10 cellular contexts compared by ENCODE assay signal in genomic region chr7:94170836-94171235, GRCh38.
DNase-seq lines count a peak whose midpoint lies in the region; ATAC-seq, FAIRE-seq and TF ChIP-seq lines count a peak whose summit lies in the region.
"Had no signal": no experiment of that assay in that cellular context is flagged by ENCODE, and none has a peak within 500 bp of the region (broad histone marks: within the 10 kb centered on the region; RNA-seq: fewer than 3 reads in every experiment).

No MANE protein-coding gene starts in this region.

- no peak overlapping the region for H3K4me3 ChIP-seq in breast epithelium
- H3K4me3 ChIP-seq in small intestine (ENCODE audit: low read depth in 1 of 2, low read length in 2 of 2): no peak overlapping the region
- H3K4me3 ChIP-seq: lung had no signal

- no peak overlapping the region for H3K27ac ChIP-seq in breast epithelium
- H3K27ac ChIP-seq in small intestine (ENCODE audit: low read depth in 1 of 2, low read length in 1 of 2): no peak overlapping the region

- peak overlapping the region; percentile 9 for H3K27ac Mint-ChIP-seq in MCF 10A (ENCODE audit: low read depth, unreplicated experiment)

- no peak for FAIRE-seq in small intestine (lab: Jason Lieb, UNC)
- FAIRE-seq: G401.6 had no signal

- POLR2A ChIA-PET in MCF 10A (lab: Yijun Ruan, JAX): no interaction called here

- no peaks in the 10 kb centered on the region for H3K36me3 Mint-ChIP-seq in MCF 10A (ENCODE audit: insufficient read depth, unreplicated experiment)

- no TSS peak for BruUV-seq in MCF 10A (replicated peaks; lab: Mats Ljungman, UMichigan)

- no peak for TF ChIP-seq CTCF in MCF 10A (IDR thresholded peaks at IDR 0.05; ENCODE audit: unreplicated experiment)
- TF ChIP-seq CTCF in breast epithelium (IDR thresholded peaks at IDR 0.05): no peak

- H3K4me1 ChIP-seq in breast epithelium: no peaks in the 10 kb centered on the region
- H3K4me1 ChIP-seq in small intestine (ENCODE audit: control insufficient read depth in 2 of 2, insufficient read depth in 1 of 2, low read depth in 1 of 2, low read length in 1 of 2): no peaks in the 10 kb centered on the region

- intact Hi-C loops in MCF 10A (cut with micrococcal nuclease): no loop called here
- intact Hi-C loops in breast epithelium (cut with DNase I; ENCODE audit: low total_unique reads): no loop called here

- no peak for TF ChIP-seq POLR2A in breast epithelium (IDR thresholded peaks at IDR 0.05)

- H3K9me3 ChIP-seq in breast epithelium: no peaks in the 10 kb centered on the region
- no peaks in the 10 kb centered on the region for H3K9me3 ChIP-seq in small intestine (ENCODE audit: control insufficient read depth, low read depth)

- H3K9me3 Mint-ChIP-seq in MCF 10A (ENCODE audit: unreplicated experiment): no peaks in the 10 kb centered on the region

- CTCF ChIA-PET in MCF 10A (lab: Yijun Ruan, JAX): no interaction called here

- H3K27me3 Mint-ChIP-seq in MCF 10A (ENCODE audit: insufficient read depth, unreplicated experiment): no peaks in the 10 kb centered on the region

- DNase-seq in MCF 10A (ENCODE audit: unreplicated experiment): no peak
- DNase-seq in breast epithelium (ENCODE audit: low spot score in 2 of 2): no peak
- no peak for DNase-seq in middle frontal gyrus (ENCODE audit: extremely low spot score, low spot score)
- no peak for DNase-seq in putamen (ENCODE audit: low spot score)
- no peak for DNase-seq in NCI-H2196 treated with DMSO at 0.1 percent for 48 hours (lab: John Stamatoyannopoulos, UW; ENCODE audit: unreplicated experiment)
- no peak for DNase-seq in small intestine

- no peaks in the 10 kb centered on the region for H3K27me3 ChIP-seq in breast epithelium
- H3K27me3 ChIP-seq in small intestine (ENCODE audit: control insufficient read depth in 2 of 2, insufficient read depth in 2 of 2, low read length in 2 of 2): no peaks in the 10 kb centered on the region

- H3K4me3 Mint-ChIP-seq in MCF 10A (ENCODE audit: unreplicated experiment): no peak overlapping the region

- H3K36me3 ChIP-seq in breast epithelium (no peaks in the 10 kb centered on the region), small intestine (ENCODE audit: control insufficient read depth in 2 of 2, insufficient read depth in 2 of 2, low read length in 2 of 2) (no peaks in the 10 kb centered on the region)

- peak; percentile 93 for ATAC-seq in HG02623 (IDR thresholded peaks at IDR 0.05; ENCODE audit: unreplicated experiment)
- peak; percentile 79 for ATAC-seq in HG03457 (IDR thresholded peaks at IDR 0.05; ENCODE audit: unreplicated experiment)

- no peaks in the 10 kb centered on the region for H3K4me1 Mint-ChIP-seq in MCF 10A (ENCODE audit: insufficient read depth, unreplicated experiment)
